Comparison of ENCODE assay signal across 8 cellular contexts in the genomic region with DNA sequence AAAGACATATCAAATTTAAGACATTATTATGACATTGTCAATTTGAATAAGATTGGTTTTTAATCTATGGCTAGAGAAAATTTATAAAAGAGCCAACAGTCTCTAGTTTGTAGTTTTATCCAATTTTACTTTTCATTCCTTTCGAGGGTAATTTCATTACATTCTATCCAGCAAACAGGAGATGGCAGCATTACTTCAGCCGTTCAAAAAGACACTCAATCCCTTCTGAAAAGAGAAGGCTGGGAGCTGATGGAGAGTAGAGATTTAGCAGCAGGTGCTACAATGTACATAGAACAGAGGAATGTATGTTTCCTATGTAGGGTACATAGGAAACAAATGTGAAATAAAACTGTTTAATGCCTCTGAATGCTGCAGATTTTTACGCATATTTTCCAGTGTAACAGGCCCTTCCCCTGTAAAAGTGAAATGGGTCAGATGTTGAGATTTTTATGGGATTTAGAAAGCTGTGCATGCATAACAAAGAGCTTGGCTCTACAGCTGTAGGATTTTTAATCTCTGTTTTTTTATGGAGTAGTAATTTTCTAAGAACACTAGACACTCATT. TPM values are rescaled to one million over a fixed set of nuclear protein-coding genes. Genes with fewer than 3 reads are reported as not detected.
DNase-seq lines count a peak whose midpoint lies in the region; ATAC-seq and TF ChIP-seq lines count a peak whose summit lies in the region.

No MANE protein-coding gene starts in this region.

- no peak overlapping the region for H3K23ac ChIP-seq in mesendoderm (ENCODE audit: low read length)

- H3K36me3 ChIP-seq in mesendoderm (ENCODE audit: control insufficient read depth, insufficient read depth, low read length), result no peaks in the 10 kb centered on the region

- no peaks in the 10 kb centered on the region for H3K4me1 ChIP-seq in mesendoderm (ENCODE audit: control insufficient read depth, low read depth, low read length)

- H3K4ac ChIP-seq in mesendoderm (ENCODE audit: low read depth, low read length), result no peak overlapping the region

- in situ Hi-C loops in astrocyte of the cerebellum (cut with HindIII; ENCODE audit: low sequenced_read_pairs), result no loop called here

- H3K27me3 ChIP-seq in mesendoderm (ENCODE audit: insufficient read depth, low read length, poor library complexity), result no peaks in the 10 kb centered on the region

- ATAC-seq in GM21390 (IDR thresholded peaks at IDR 0.05; ENCODE audit: unreplicated experiment) (no peak), HG02840 (IDR thresholded peaks at IDR 0.05; ENCODE audit: low FRiP score, unreplicated experiment) (no peak)

- TF ChIP-seq CTCF in GM12874 (IDR thresholded peaks at IDR 0.05; ENCODE audit: insufficient read depth, low read depth, low read length) (peak; percentile 15; the same call in 1 of the 2 replicates), astrocyte of the cerebellum (IDR thresholded peaks at IDR 0.05; ENCODE audit: low read depth, low read length, missing control alignments) (peak; percentile 60)

- H3K18ac ChIP-seq in mesendoderm (ENCODE audit: low read length), result no peak overlapping the region

- H3K4me3 ChIP-seq in astrocyte of the cerebellum (ENCODE audit: low read depth, low read length) (no peak overlapping the region), mesendoderm (ENCODE audit: low read length) (no peak overlapping the region)

- DNase-seq in NCI-H1417 treated with DMSO at 0.1 percent for 48 hours (lab: John Stamatoyannopoulos, UW), result peak; percentile 32
- peak; percentile 19 for DNase-seq in astrocyte of the cerebellum (ENCODE audit: low read depth)
- peak; percentile 56 for DNase-seq in mesendoderm
- DNase-seq in NK-92 treated with Interleukin-12 subunit alpha and Interleukin-12 subunit beta, amount 100 ng/mL, for 24 hours (lab: John Stamatoyannopoulos, UW), result no peak
- no peak for DNase-seq in cerebellar nuclear complex (lab: John Stamatoyannopoulos, UW)

- no peak overlapping the region for H3K27ac ChIP-seq in mesendoderm (ENCODE audit: low read depth, low read length)

- H4K5ac ChIP-seq in mesendoderm (ENCODE audit: low read length), result no peak overlapping the region

- no peak overlapping the region for H4K8ac ChIP-seq in mesendoderm (ENCODE audit: low read depth, low read length)

- WGBS in mesendoderm (ENCODE audit: extremely low coverage, insufficient coverage, low lambda C conversion rate), result no CpG with 5 or more reads among the region's 3 CpGs

- no peak overlapping the region for H3K9ac ChIP-seq in mesendoderm (ENCODE audit: low read length)

- H2BK15ac ChIP-seq in mesendoderm (replicated peaks; ENCODE audit: low read depth), result no peak overlapping the region

- H3K56ac ChIP-seq in mesendoderm (ENCODE audit: low read length), result no peak overlapping the region

- no peak overlapping the region for H2BK5ac ChIP-seq in mesendoderm (ENCODE audit: low read length)

- H3K79me1 ChIP-seq in mesendoderm (ENCODE audit: low read length), result no peaks in the 10 kb centered on the region

- H3K79me2 ChIP-seq in mesendoderm (ENCODE audit: control insufficient read depth, insufficient read depth, low read length), result no peaks in the 10 kb centered on the region

- H2BK120ac ChIP-seq in mesendoderm (ENCODE audit: low read depth, low read length), result no peak overlapping the region

- no peak overlapping the region for H2AK5ac ChIP-seq in mesendoderm (ENCODE audit: low read length)

- H3K4me2 ChIP-seq in mesendoderm (ENCODE audit: low read length), result no peak overlapping the region

RNA-seq across cellular contexts. Expression of a gene that starts 15.9 kb away (rescaled TPM):
- 3,709 TPM for polyA plus RNA-seq in mesendoderm (2013, experiment 1 of 2)
- 3,667 TPM for polyA plus RNA-seq in mesendoderm (2013, experiment 2 of 2)

RNA-seq across cellular contexts. Expression of a gene that starts 31.9 kb away (rescaled TPM):
- polyA plus RNA-seq in mesendoderm (2013, experiment 1 of 2), result 13.6 TPM
- 12.8 TPM for polyA plus RNA-seq in mesendoderm (2013, experiment 2 of 2)

Comparison
In these comparisons a context has a peak if more than half of its experiments do, and no peak if none do; other contexts are left out.
1. DNase-seq: peak in NCI-H1417 treated with DMSO at 0.1 percent for 48 hours (single experiment), astrocyte of the cerebellum (single experiment) and mesendoderm (single experiment); none in NK-92 treated with Interleukin-12 subunit alpha and Interleukin-12 subunit beta, amount 100 ng/mL, for 24 hours (single experiment) and cerebellar nuclear complex (0 of 2).